In the genomic region with DNA sequence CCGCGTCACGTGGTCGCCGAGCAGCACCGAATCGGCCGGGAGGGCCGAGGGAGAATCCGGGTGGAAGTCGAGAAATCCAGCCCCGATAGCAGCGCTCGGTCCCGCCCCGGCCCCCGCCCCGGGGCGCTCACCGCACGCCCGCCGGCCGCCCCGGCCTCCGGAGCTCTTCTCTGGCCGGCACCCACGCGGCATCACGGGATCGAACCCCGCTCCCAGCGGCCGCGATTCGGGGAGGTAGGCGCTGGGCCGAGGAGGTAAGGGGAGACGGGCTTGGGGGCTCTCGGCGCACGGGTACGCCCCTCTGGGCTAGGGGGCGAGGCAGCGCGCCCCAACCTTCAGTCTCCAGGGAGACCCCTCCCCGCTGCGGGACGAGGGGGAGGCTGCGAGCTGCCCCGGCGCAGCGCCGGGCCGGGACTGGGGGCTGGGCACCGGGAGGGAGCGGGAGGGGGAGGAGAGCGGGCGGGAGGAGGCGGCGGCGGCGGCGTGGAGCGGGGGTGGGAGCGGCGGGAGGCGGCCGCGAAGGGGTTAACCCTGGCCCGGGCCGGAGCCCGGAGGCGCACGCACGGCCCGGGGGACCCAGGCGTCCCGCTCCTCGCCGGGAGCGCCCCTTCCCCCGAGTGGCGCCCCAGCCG, we compare ENCODE assay signal across 8 cellular contexts. TPM values are rescaled to one million over a fixed set of nuclear protein-coding genes. Genes with fewer than 3 reads are reported as not detected.
DNase-seq lines count a peak whose midpoint lies in the region; ATAC-seq and TF ChIP-seq lines count a peak whose summit lies in the region.

No MANE protein-coding gene starts in this region.

- WGBS in prostate gland, result 0% methylated on average over 39 of the region's 85 CpGs

- H3K9ac ChIP-seq in adipocyte (ENCODE audit: low read length), result peak overlapping the region; percentile 96

- peak; percentile 67 for ATAC-seq in activated CD4-positive, alpha-beta T cell treated with anti-CD3 and anti-CD28 coated beads for 36 hours
- no peak for ATAC-seq in HG03196 (IDR thresholded peaks at IDR 0.05; ENCODE audit: unreplicated experiment)

- CTCF ChIA-PET in activated CD4-positive, alpha-beta T cell treated with anti-CD3 and anti-CD28 coated beads for 36 hours (lab: Charles Lee), result no interaction called here

- H3K27ac Mint-ChIP-seq in activated CD4-positive, alpha-beta T cell treated with anti-CD3 and anti-CD28 coated beads for 36 hours, result no peak overlapping the region
- no peak overlapping the region for H3K27ac Mint-ChIP-seq in activated CD4-positive, alpha-beta T cell treated with anti-CD3 and anti-CD28 coated beads, Interleukin-2, amount 10 ng/mL, durations not matched to agents 24 days and 14 days

- H3K27me3 Mint-ChIP-seq in activated CD4-positive, alpha-beta T cell treated with anti-CD3 and anti-CD28 coated beads for 36 hours, result peaks cover 8% of the 10 kb centered on the region
- peaks cover 24% of the 10 kb centered on the region for H3K27me3 Mint-ChIP-seq in activated CD4-positive, alpha-beta T cell treated with anti-CD3 and anti-CD28 coated beads, Interleukin-2, amount 10 ng/mL, durations not matched to agents 24 days and 14 days

- peak; percentile 51 for TF ChIP-seq POLR2A in prostate gland (IDR thresholded peaks at IDR 0.05)

- POLR2A ChIA-PET in activated CD4-positive, alpha-beta T cell treated with anti-CD3 and anti-CD28 coated beads for 36 hours (lab: Charles Lee), result interaction anchor here (0.6 kb wide), 1 partner anchor 36 kb away, joined by 3 read pairs; no protein-coding TSS in a partner anchor

- intact Hi-C loops in activated CD4-positive, alpha-beta T cell treated with anti-CD3 and anti-CD28 coated beads for 36 hours (cut with DNase I, micrococcal nuclease), result no loop called here
- intact Hi-C loops in activated CD4-positive, alpha-beta T cell treated with anti-CD3 and anti-CD28 coated beads, Interleukin-2, amount 10 ng/mL, durations not matched to agents 24 days and 14 days (cut with micrococcal nuclease), result no loop called here
- intact Hi-C loops in left ventricle myocardium inferior (cut with micrococcal nuclease) (no loop called here), prostate gland (cut with DNase I) (loop anchor here (5.0 kb wide), 1 partner anchor 36 kb away; no protein-coding TSS in a partner anchor)

- no peaks in the 10 kb centered on the region for H3K36me3 Mint-ChIP-seq in activated CD4-positive, alpha-beta T cell treated with anti-CD3 and anti-CD28 coated beads for 36 hours (ENCODE audit: low read depth)
- no peaks in the 10 kb centered on the region for H3K36me3 Mint-ChIP-seq in activated CD4-positive, alpha-beta T cell treated with anti-CD3 and anti-CD28 coated beads, Interleukin-2, amount 10 ng/mL, durations not matched to agents 24 days and 14 days (ENCODE audit: low read depth)

- H3K4me3 ChIP-seq in adipocyte (ENCODE audit: low read length), result peak overlapping the region; percentile 84
- peak overlapping the region; percentile 93 for H3K4me3 ChIP-seq in left ventricle myocardium inferior
- H3K4me3 ChIP-seq in prostate gland, result peak overlapping the region; percentile 94 to 98

- H3K36me3 ChIP-seq in adipocyte (ENCODE audit: control insufficient read depth, insufficient read depth, low read length, severe bottlenecking), result peaks cover 10% of the 10 kb centered on the region
- H3K36me3 ChIP-seq in left ventricle myocardium inferior, result no peaks in the 10 kb centered on the region
- no peaks in the 10 kb centered on the region for H3K36me3 ChIP-seq in prostate gland

- H3K27me3 ChIP-seq in adipocyte (replicated peaks; ENCODE audit: control insufficient read depth, insufficient read depth, low read length), result no peaks in the 10 kb centered on the region
- no peaks in the 10 kb centered on the region for H3K27me3 ChIP-seq in left ventricle myocardium inferior (ENCODE audit: low read depth)
- no peaks in the 10 kb centered on the region for H3K27me3 ChIP-seq in prostate gland (replicated peaks; ENCODE audit: insufficient read depth)

- H3K9me3 Mint-ChIP-seq in activated CD4-positive, alpha-beta T cell treated with anti-CD3 and anti-CD28 coated beads for 36 hours (ENCODE audit: low read depth), result no peaks in the 10 kb centered on the region
- no peaks in the 10 kb centered on the region for H3K9me3 Mint-ChIP-seq in activated CD4-positive, alpha-beta T cell treated with anti-CD3 and anti-CD28 coated beads, Interleukin-2, amount 10 ng/mL, durations not matched to agents 24 days and 14 days

- peak; percentile 53 for DNase-seq in activated CD4-positive, alpha-beta T cell treated with anti-CD3 and anti-CD28 coated beads for 36 hours
- DNase-seq in activated CD4-positive, alpha-beta T cell treated with anti-CD3 and anti-CD28 coated beads, Interleukin-2, amount 10 ng/mL, durations not matched to agents 24 days and 14 days, result no peak
- DNase-seq in NCI-H69 (lab: John Stamatoyannopoulos, UW) (peak; percentile 76), adipocyte (ENCODE audit: low read depth) (peak; percentile 73), left ventricle myocardium inferior (peak; percentile 72), prostate gland (ENCODE audit: low spot score) (peak; percentile 49), A172 (ENCODE audit: low spot score) (no peak)

- peaks cover 8% of the 10 kb centered on the region for H3K4me1 Mint-ChIP-seq in activated CD4-positive, alpha-beta T cell treated with anti-CD3 and anti-CD28 coated beads for 36 hours
- peaks cover 5% of the 10 kb centered on the region for H3K4me1 Mint-ChIP-seq in activated CD4-positive, alpha-beta T cell treated with anti-CD3 and anti-CD28 coated beads, Interleukin-2, amount 10 ng/mL, durations not matched to agents 24 days and 14 days

- TF ChIP-seq CTCF in left ventricle myocardium inferior (IDR thresholded peaks at IDR 0.05; ENCODE audit: borderline replicate concordance) (no peak), prostate gland (IDR thresholded peaks at IDR 0.05) (no peak)

- H3K4me1 ChIP-seq in adipocyte (ENCODE audit: control insufficient read depth, insufficient read depth, low read length) (peaks cover 40% of the 10 kb centered on the region), left ventricle myocardium inferior (peaks cover 57% of the 10 kb centered on the region), prostate gland (replicated peaks) (peaks cover 17% of the 10 kb centered on the region)

- H3K9me3 ChIP-seq in adipocyte (ENCODE audit: control insufficient read depth, low read length), result no peaks in the 10 kb centered on the region
- no peaks in the 10 kb centered on the region for H3K9me3 ChIP-seq in left ventricle myocardium inferior (replicated peaks)
- H3K9me3 ChIP-seq in prostate gland, result no peaks in the 10 kb centered on the region

- H3K4me3 Mint-ChIP-seq in activated CD4-positive, alpha-beta T cell treated with anti-CD3 and anti-CD28 coated beads for 36 hours, result peak overlapping the region; percentile 65
- H3K4me3 Mint-ChIP-seq in activated CD4-positive, alpha-beta T cell treated with anti-CD3 and anti-CD28 coated beads, Interleukin-2, amount 10 ng/mL, durations not matched to agents 24 days and 14 days, result no peak overlapping the region

- H3K27ac ChIP-seq in left ventricle myocardium inferior (replicated peaks) (peak overlapping the region; percentile 98), prostate gland (peak overlapping the region; percentile 92 to 93)

RNA-seq across cellular contexts. Expression of a gene that starts 22.0 kb away (rescaled TPM):
- total RNA-seq in activated CD4-positive, alpha-beta T cell treated with anti-CD3 and anti-CD28 coated beads for 36 hours, result 1 to 10 TPM; 5.1 to 5.5 TPM
- total RNA-seq in activated CD4-positive, alpha-beta T cell treated with anti-CD3 and anti-CD28 coated beads, Interleukin-2, amount 10 ng/mL, durations not matched to agents 24 days and 14 days, result 2.8 and 3.9 TPM in 2 replicates
- total RNA-seq in left ventricle myocardium inferior (58.9 TPM), prostate gland (100 to 1,000 TPM in 1 of 2 donors, 10 to 100 TPM in 1; 65.8 to 175 TPM)
- total RNA-seq in A172 (2014; rRNA removed; shearing (Covaris generic)), result 55.4 and 77.8 TPM in 2 replicates

RNA-seq across cellular contexts. Expression of a gene that starts 36.3 kb away (rescaled TPM):
- 1,000 to 10,000 TPM; 2,270 to 3,312 TPM for total RNA-seq in activated CD4-positive, alpha-beta T cell treated with anti-CD3 and anti-CD28 coated beads for 36 hours
- total RNA-seq in activated CD4-positive, alpha-beta T cell treated with anti-CD3 and anti-CD28 coated beads, Interleukin-2, amount 10 ng/mL, durations not matched to agents 24 days and 14 days, result 2,567 and 2,587 TPM in 2 replicates
- total RNA-seq in left ventricle myocardium inferior (1,202 TPM), prostate gland (1,000 to 10,000 TPM; 1,708 to 3,672 TPM)
- total RNA-seq in A172 (2014; rRNA removed; shearing (Covaris generic)), result 2,916 and 3,804 TPM in 2 replicates

Comparison
In these comparisons a context has a peak if more than half of its experiments do, and no peak if none do; other contexts are left out.
1. DNase-seq: peak in activated CD4-positive, alpha-beta T cell treated with anti-CD3 and anti-CD28 coated beads for 36 hours (single experiment), NCI-H69 (single experiment), adipocyte (single experiment), left ventricle myocardium inferior (single experiment) and prostate gland (single experiment); none in activated CD4-positive, alpha-beta T cell treated with anti-CD3 and anti-CD28 coated beads, Interleukin-2, amount 10 ng/mL, durations not matched to agents 24 days and 14 days (single experiment) and A172 (single experiment).
2. Peak in every context shown above with its lines, with median percentiles within 50 percentile points of each other: H3K4me3 ChIP-seq.